22 cellular contexts compared by ENCODE assay signal in genomic region chr3:60065227-60065868, GRCh38.
DNase-seq lines count a peak whose midpoint lies in the region; ATAC-seq, FAIRE-seq and TF ChIP-seq lines count a peak whose summit lies in the region.
"Had no signal": no experiment of that assay in that cellular context is flagged by ENCODE, and none has a peak within 500 bp of the region (broad histone marks: within the 10 kb centered on the region; RNA-seq: fewer than 3 reads in every experiment).

No MANE protein-coding gene starts in this region.

- 90% methylated on average over 2 of the region's 2 CpGs for WGBS in smooth muscle cell (ENCODE audit: low lambda C conversion rate)

- H3K27me3 Mint-ChIP-seq in activated naive CD8-positive, alpha-beta T cell = no peaks in the 10 kb centered on the region
- H3K27me3 Mint-ChIP-seq in activated naive CD8-positive, alpha-beta T cell treated with anti-CD3 and anti-CD28 coated beads for 36 hours = no peaks in the 10 kb centered on the region
- H3K27me3 Mint-ChIP-seq in T-cell = no peaks in the 10 kb centered on the region
- H3K27me3 Mint-ChIP-seq: activated B cell treated with CpG ODN at 0.5 μM for 24 hours; activated CD8-positive, alpha-beta memory T cell treated with anti-CD3 and anti-CD28 coated beads, Interleukin-2, amount 10 ng/mL, durations not matched to agents 7 days and 5 days had no signal

- H3K4me3 ChIP-seq in bronchial epithelial cell (ENCODE audit: low read depth, low read length) = no peak overlapping the region
- no peak overlapping the region for H3K4me3 ChIP-seq in smooth muscle cell
- H3K4me3 ChIP-seq: coronary artery, stomach, upper lobe of left lung had no signal

- peak overlapping the region; percentile 35 for H3K27ac Mint-ChIP-seq in activated naive CD8-positive, alpha-beta T cell
- H3K27ac Mint-ChIP-seq in activated naive CD8-positive, alpha-beta T cell treated with anti-CD3 and anti-CD28 coated beads for 36 hours = no peak overlapping the region
- peak overlapping the region; percentile 94 to 97 for H3K27ac Mint-ChIP-seq in T-cell
- H3K27ac Mint-ChIP-seq: activated B cell treated with CpG ODN at 0.5 μM for 24 hours; activated CD8-positive, alpha-beta memory T cell treated with anti-CD3 and anti-CD28 coated beads, Interleukin-2, amount 10 ng/mL, durations not matched to agents 7 days and 5 days had no signal

- no peaks in the 10 kb centered on the region for H3K79me2 ChIP-seq in smooth muscle cell (ENCODE audit: low read depth)

- H3K4me2 ChIP-seq in smooth muscle cell = peak overlapping the region; percentile 8

- H2AFZ ChIP-seq in smooth muscle cell (ENCODE audit: low read depth) = no peak overlapping the region

- no peak for TF ChIP-seq CTCF in bronchial epithelial cell (IDR thresholded peaks at IDR 0.05; ENCODE audit: insufficient read depth, low read length, severe bottlenecking)
- TF ChIP-seq CTCF in smooth muscle cell (IDR thresholded peaks at IDR 0.05; ENCODE audit: borderline replicate concordance, insufficient read depth, poor library complexity, severe bottlenecking) = no peak

- peak overlapping the region; percentile 33 for H3K27ac ChIP-seq in smooth muscle cell (ENCODE audit: low read depth)
- H3K27ac ChIP-seq: brain microvascular endothelial cell, coronary artery, neutrophil, stomach, upper lobe of left lung had no signal

- H3K4me1 Mint-ChIP-seq in activated naive CD8-positive, alpha-beta T cell (ENCODE audit: low read depth) = peaks cover 51% of the 10 kb centered on the region
- H3K4me1 Mint-ChIP-seq in activated naive CD8-positive, alpha-beta T cell treated with anti-CD3 and anti-CD28 coated beads for 36 hours = peaks cover 41% of the 10 kb centered on the region
- H3K4me1 Mint-ChIP-seq in T-cell = peaks cover 56 to 77% (median 67%) of the 10 kb centered on the region in 3 donors
- H3K4me1 Mint-ChIP-seq: activated B cell treated with CpG ODN at 0.5 μM for 24 hours had no signal

- peak; percentile 55 for FAIRE-seq in bronchial epithelial cell (lab: Jason Lieb, UNC)
- FAIRE-seq: endothelial cell of umbilical vein had no signal

- no peaks in the 10 kb centered on the region for H3K9me3 Mint-ChIP-seq in activated naive CD8-positive, alpha-beta T cell (ENCODE audit: low read depth)
- H3K9me3 Mint-ChIP-seq in activated naive CD8-positive, alpha-beta T cell treated with anti-CD3 and anti-CD28 coated beads for 36 hours = peaks cover 2% of the 10 kb centered on the region
- H3K9me3 Mint-ChIP-seq in T-cell = no peaks in the 10 kb centered on the region
- H3K9me3 Mint-ChIP-seq: activated B cell treated with CpG ODN at 0.5 μM for 24 hours, H9 had no signal

- H3F3A ChIP-seq in smooth muscle cell (ENCODE audit: low read depth) = no peaks in the 10 kb centered on the region

- peak; percentile 46 to 53 (median 48) for ATAC-seq in T-cell (replicated peaks in 1 of 4)
- ATAC-seq in GM18868 (IDR thresholded peaks at IDR 0.05; ENCODE audit: unreplicated experiment) = no peak
- ATAC-seq in GM21529 (IDR thresholded peaks at IDR 0.05; ENCODE audit: unreplicated experiment) = no peak
- ATAC-seq: activated CD8-positive, alpha-beta memory T cell treated with anti-CD3 and anti-CD28 coated beads, Interleukin-2, amount 10 ng/mL, durations not matched to agents 7 days and 5 days had no signal

- no peaks in the 10 kb centered on the region for H3K27me3 ChIP-seq in bronchial epithelial cell (ENCODE audit: control insufficient read depth, insufficient read depth, low read length)
- no peaks in the 10 kb centered on the region for H3K27me3 ChIP-seq in smooth muscle cell (ENCODE audit: low read depth)
- H3K27me3 ChIP-seq: brain microvascular endothelial cell, neutrophil, stomach, upper lobe of left lung had no signal

- H4K20me1 ChIP-seq in smooth muscle cell (ENCODE audit: low read depth) = no peaks in the 10 kb centered on the region

- H3K36me3 ChIP-seq in bronchial epithelial cell (ENCODE audit: control insufficient read depth, insufficient read depth, low read length) (no peaks in the 10 kb centered on the region), smooth muscle cell (ENCODE audit: low read depth) (no peaks in the 10 kb centered on the region)
- H3K36me3 ChIP-seq: brain microvascular endothelial cell, neutrophil, stomach, upper lobe of left lung had no signal

- no peak overlapping the region for H3K4me3 Mint-ChIP-seq in activated naive CD8-positive, alpha-beta T cell
- H3K4me3 Mint-ChIP-seq in activated naive CD8-positive, alpha-beta T cell treated with anti-CD3 and anti-CD28 coated beads for 36 hours = no peak overlapping the region
- peak overlapping the region; percentile 28 to 53 (median 42) for H3K4me3 Mint-ChIP-seq in T-cell
- H3K4me3 Mint-ChIP-seq: activated B cell treated with CpG ODN at 0.5 μM for 24 hours; activated CD8-positive, alpha-beta memory T cell treated with anti-CD3 and anti-CD28 coated beads, Interleukin-2, amount 10 ng/mL, durations not matched to agents 7 days and 5 days; H9 had no signal

- H3K9ac ChIP-seq in smooth muscle cell (ENCODE audit: low read depth) = no peak overlapping the region

- no peaks in the 10 kb centered on the region for H3K9me3 ChIP-seq in smooth muscle cell (replicated peaks; ENCODE audit: low read depth)
- H3K9me3 ChIP-seq: neutrophil, stomach, upper lobe of left lung had no signal

- DNase-seq in activated naive CD8-positive, alpha-beta T cell treated with anti-CD3 and anti-CD28 coated beads for 36 hours = no peak
- DNase-seq in T-cell (no peak), bronchial epithelial cell (ENCODE audit: low read depth) (no peak), smooth muscle cell (lab: John Stamatoyannopoulos, UW; ENCODE audit: unreplicated experiment) (no peak), T1000 (lab: John Stamatoyannopoulos, UW) (no peak)
- DNase-seq: activated B cell treated with CpG ODN at 0.5 μM for 24 hours; activated CD8-positive, alpha-beta memory T cell treated with anti-CD3 and anti-CD28 coated beads, Interleukin-2, amount 10 ng/mL, durations not matched to agents 7 days and 5 days; COR-L47; DMS79 treated with DMSO at 0.1 percent for 48 hours; H9; NCI-H1694; SHP77 treated with DMSO at 0.1 percent for 48 hours; stimulated activated CD4-positive, alpha-beta T cell treated with anti-CD3 and anti-CD28 coated beads, Interleukin-4, amount 100 ng/mL, for 1 hour; stomach; upper lobe of left lung had no signal

- H3K4me1 ChIP-seq in smooth muscle cell (ENCODE audit: low read depth) = peaks cover 11% of the 10 kb centered on the region
- H3K4me1 ChIP-seq: stomach, upper lobe of left lung had no signal

- POLR2A ChIA-PET in T-cell (lab: Charles Lee) = interaction anchor here (0.6 to 1.1 kb wide), 3 partner anchors 10 to 14 kb away, joined by 3 to 4 read pairs (median 4); no protein-coding TSS in a partner anchor

- CTCF ChIA-PET in T-cell (lab: Charles Lee) = interaction anchor here (1.1 to 1.2 kb wide), 2 partner anchors 14 kb away, joined by 3 to 4 read pairs; no protein-coding TSS in a partner anchor

- no peaks in the 10 kb centered on the region for H3K36me3 Mint-ChIP-seq in activated naive CD8-positive, alpha-beta T cell
- no peaks in the 10 kb centered on the region for H3K36me3 Mint-ChIP-seq in activated naive CD8-positive, alpha-beta T cell treated with anti-CD3 and anti-CD28 coated beads for 36 hours
- peaks cover 14% of the 10 kb centered on the region for H3K36me3 Mint-ChIP-seq in T-cell

Comparison
In these comparisons a context has a peak if more than half of its experiments do, and no peak if none do; other contexts are left out.
1. H3K4me3 Mint-ChIP-seq: peak in T-cell (3 of 3); none in activated naive CD8-positive, alpha-beta T cell (single experiment) and activated naive CD8-positive, alpha-beta T cell treated with anti-CD3 and anti-CD28 coated beads for 36 hours (single experiment).
2. ATAC-seq: peak in T-cell (4 of 4); none in GM18868 (single experiment) and GM21529 (single experiment).